Comparison of ENCODE assay signal across 8 cellular contexts in genomic region chr14:55807059-55807499, GRCh38.
DNase-seq lines count a peak whose midpoint lies in the region; ATAC-seq lines count a peak whose summit lies in the region.

No MANE protein-coding gene starts in this region.

- H3K9me3 Mint-ChIP-seq in stimulated activated effector memory CD8-positive, alpha-beta T cell treated with anti-CD3 and anti-CD28 coated beads, Interleukin-12 subunit alpha, Interleukin-12 subunit beta, amount 100 ng/mL, for 72 hours = peaks cover 7% of the 10 kb centered on the region

- peak; percentile 92 for DNase-seq in NCI-H1092 (lab: John Stamatoyannopoulos, UW)
- peak; percentile 60 to 74 for DNase-seq in activated CD4-positive, alpha-beta T cell treated with anti-CD3 and anti-CD28 coated beads for 4 hours
- peak; percentile 5 for DNase-seq in cerebellum (ENCODE audit: low spot score)
- peak; percentile 92 for DNase-seq in mesenteric fat pad (ENCODE audit: low spot score)
- DNase-seq in stimulated activated effector memory CD8-positive, alpha-beta T cell treated with anti-CD3 and anti-CD28 coated beads, Interleukin-12 subunit alpha, Interleukin-12 subunit beta, amount 100 ng/mL, for 72 hours (ENCODE audit: low spot score in 2 of 2) = peak; percentile 39 to 82
- DNase-seq in OCI-M2 (lab: John Stamatoyannopoulos, UW; ENCODE audit: unreplicated experiment) = no peak
- DNase-seq in middle frontal gyrus (ENCODE audit: extremely low spot score, low spot score) = no peak

- ATAC-seq in GM19452 (IDR thresholded peaks at IDR 0.05; ENCODE audit: unreplicated experiment) = peak; percentile 65
- peak; percentile 81 for ATAC-seq in stimulated activated effector memory CD8-positive, alpha-beta T cell treated with anti-CD3 and anti-CD28 coated beads, Interleukin-12 subunit alpha, Interleukin-12 subunit beta, amount 100 ng/mL, for 72 hours

- peaks cover 63% of the 10 kb centered on the region for H3K4me1 Mint-ChIP-seq in stimulated activated effector memory CD8-positive, alpha-beta T cell treated with anti-CD3 and anti-CD28 coated beads, Interleukin-12 subunit alpha, Interleukin-12 subunit beta, amount 100 ng/mL, for 72 hours

- H3K27ac Mint-ChIP-seq in stimulated activated effector memory CD8-positive, alpha-beta T cell treated with anti-CD3 and anti-CD28 coated beads, Interleukin-12 subunit alpha, Interleukin-12 subunit beta, amount 100 ng/mL, for 72 hours = peak overlapping the region; percentile 80

- no peaks in the 10 kb centered on the region for H3K36me3 Mint-ChIP-seq in stimulated activated effector memory CD8-positive, alpha-beta T cell treated with anti-CD3 and anti-CD28 coated beads, Interleukin-12 subunit alpha, Interleukin-12 subunit beta, amount 100 ng/mL, for 72 hours

- H3K4me3 Mint-ChIP-seq in stimulated activated effector memory CD8-positive, alpha-beta T cell treated with anti-CD3 and anti-CD28 coated beads, Interleukin-12 subunit alpha, Interleukin-12 subunit beta, amount 100 ng/mL, for 72 hours = peak overlapping the region; percentile 37

Comparison
In these comparisons a context has a peak if more than half of its experiments do, and no peak if none do; other contexts are left out.
1. DNase-seq: peak in NCI-H1092 (single experiment), activated CD4-positive, alpha-beta T cell treated with anti-CD3 and anti-CD28 coated beads for 4 hours (2 of 2), cerebellum (single experiment), mesenteric fat pad (single experiment) and stimulated activated effector memory CD8-positive, alpha-beta T cell treated with anti-CD3 and anti-CD28 coated beads, Interleukin-12 subunit alpha, Interleukin-12 subunit beta, amount 100 ng/mL, for 72 hours (2 of 2); none in OCI-M2 (single experiment) and middle frontal gyrus (single experiment).